Comparison of ENCODE assay signal across 8 cellular contexts in the genomic region with DNA sequence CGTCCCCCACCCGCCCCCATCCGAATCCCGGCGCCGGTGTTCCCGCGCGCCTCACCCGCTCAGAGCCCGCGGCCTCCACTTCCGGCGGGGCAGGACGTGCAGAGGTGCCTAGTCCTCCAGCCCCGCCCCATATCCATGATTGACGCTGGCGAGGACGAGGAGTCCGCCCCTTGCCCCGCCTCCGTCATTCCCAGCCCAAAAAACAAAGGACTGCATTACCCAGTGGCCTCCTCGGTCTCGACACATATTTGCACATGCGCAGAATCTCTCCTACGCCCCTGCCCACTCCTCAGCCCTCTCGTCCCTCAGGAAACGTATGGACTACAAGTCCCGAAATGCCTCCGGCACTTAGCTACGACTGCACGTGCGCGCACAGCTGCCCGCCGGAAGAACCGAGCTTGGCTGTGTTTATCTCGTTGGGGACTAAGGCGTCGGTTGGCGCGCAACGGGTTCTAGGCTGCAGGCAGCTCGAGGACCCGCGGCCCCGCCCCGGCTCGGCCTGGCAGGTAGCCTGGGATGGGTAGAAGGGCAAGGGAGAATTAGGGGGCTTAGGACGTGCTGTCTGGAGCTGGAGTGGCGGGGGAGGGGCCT. TPM values are rescaled to one million over a fixed set of nuclear protein-coding genes. Genes with fewer than 3 reads are reported as not detected.
DNase-seq lines count a peak whose midpoint lies in the region; ATAC-seq and TF ChIP-seq lines count a peak whose summit lies in the region.

Gene KLHDC3 (plus strand): TSS at position 407 of the 591 bp plus-strand sequence. CDS start 2,944 bp downstream, outside the sequence.
Gene MEA1 (minus strand): TSS at position 104 of the 591 bp plus-strand sequence. CDS start 133 bp downstream, outside the sequence.

- H4K20me1 ChIP-seq in BLaER1, result peaks cover 66% of the 10 kb centered on the region

- DNase-seq in NCI-H69 (lab: John Stamatoyannopoulos, UW) (peak; percentile 100), coronary artery (ENCODE audit: low spot score) (peak; percentile 100)
- DNase-seq in activated CD4-positive, alpha-beta T cell treated with anti-CD3 and anti-CD28 coated beads, Interleukin-2, amount 10 ng/mL, durations not matched to agents 7 days and 5 days, result peak; percentile 100
- peak; percentile 96 to 97 for DNase-seq in stimulated activated CD4-positive, alpha-beta T cell treated with anti-CD3 and anti-CD28 coated beads, Interleukin-1b, Interleukin-23, amount 100 ng/mL, for 4 hours (ENCODE audit: low read depth in 2 of 2)

- H3K27me3 ChIP-seq in BLaER1 (no peaks in the 10 kb centered on the region), layer of hippocampus (ENCODE audit: control insufficient read depth, insufficient read depth, low read length) (no peaks in the 10 kb centered on the region)

- peaks cover 60% of the 10 kb centered on the region for H3K36me3 ChIP-seq in BLaER1

- no peaks in the 10 kb centered on the region for H3K9me3 ChIP-seq in BLaER1

- ATAC-seq in GM19328 (IDR thresholded peaks at IDR 0.05; ENCODE audit: unreplicated experiment) (peak; percentile 88), HG03520 (IDR thresholded peaks at IDR 0.05; ENCODE audit: unreplicated experiment) (peak; percentile 90)

- peaks cover 52% of the 10 kb centered on the region for H3K36me3 Mint-ChIP-seq in activated CD4-positive, alpha-beta T cell treated with anti-CD3 and anti-CD28 coated beads, Interleukin-2, amount 10 ng/mL, durations not matched to agents 7 days and 5 days (ENCODE audit: low read depth)

- H3K4me1 Mint-ChIP-seq in activated CD4-positive, alpha-beta T cell treated with anti-CD3 and anti-CD28 coated beads, Interleukin-2, amount 10 ng/mL, durations not matched to agents 7 days and 5 days, result peaks cover 48% of the 10 kb centered on the region

- no peaks in the 10 kb centered on the region for H3K9me3 Mint-ChIP-seq in activated CD4-positive, alpha-beta T cell treated with anti-CD3 and anti-CD28 coated beads, Interleukin-2, amount 10 ng/mL, durations not matched to agents 7 days and 5 days

- CTCF ChIA-PET in activated CD4-positive, alpha-beta T cell treated with anti-CD3 and anti-CD28 coated beads, Interleukin-2, amount 10 ng/mL, durations not matched to agents 7 days and 5 days (lab: Charles Lee), result interaction anchor here (0.5 to 2.3 kb wide), 10 partner anchors 9 to 1066 kb away, joined by 3 to 7 read pairs (median 4); partner anchors contain the start of genes CNPY3, PEX6 and PPP2R5D

- H3K4me3 ChIP-seq in BLaER1 (peak within 1 kb of the TSS; percentile 84), coronary artery (peak within 1 kb of the TSS; percentile 89)

- POLR2A ChIA-PET in activated CD4-positive, alpha-beta T cell treated with anti-CD3 and anti-CD28 coated beads, Interleukin-2, amount 10 ng/mL, durations not matched to agents 7 days and 5 days (lab: Charles Lee), result interaction anchor here (0.6 to 3.4 kb wide), 3 partner anchors 9 to 85 kb away, joined by 3 to 12 read pairs (median 3); partner anchors contain the start of genes CNPY3 and CUL7

- H3K27ac ChIP-seq in BLaER1 (peak within 1 kb of the TSS; percentile 79), coronary artery (peak within 1 kb of the TSS; percentile 70 to 91), layer of hippocampus (ENCODE audit: low read depth, low read length) (peak within 1 kb of the TSS; percentile 84)

- H3K27me3 Mint-ChIP-seq in activated CD4-positive, alpha-beta T cell treated with anti-CD3 and anti-CD28 coated beads, Interleukin-2, amount 10 ng/mL, durations not matched to agents 7 days and 5 days, result no peaks in the 10 kb centered on the region

- H3K27ac Mint-ChIP-seq in activated CD4-positive, alpha-beta T cell treated with anti-CD3 and anti-CD28 coated beads, Interleukin-2, amount 10 ng/mL, durations not matched to agents 7 days and 5 days, result peak within 1 kb of the TSS; percentile 86

- peak within 1 kb of the TSS; percentile 97 for H3K4me2 ChIP-seq in BLaER1

- no peak for TF ChIP-seq CTCF in coronary artery (IDR thresholded peaks at IDR 0.05)

- peak within 1 kb of the TSS; percentile 95 for H3K4me3 Mint-ChIP-seq in activated CD4-positive, alpha-beta T cell treated with anti-CD3 and anti-CD28 coated beads, Interleukin-2, amount 10 ng/mL, durations not matched to agents 7 days and 5 days

- peak within 1 kb of the TSS; percentile 86 for H3K9ac ChIP-seq in BLaER1

- H3K4me1 ChIP-seq in BLaER1, result peaks cover 51% of the 10 kb centered on the region

RNA-seq across cellular contexts. Expression of gene KLHDC3, which starts in this region (rescaled TPM):
- 10 to 100 TPM; 64.7 to 74.2 TPM for total RNA-seq in activated CD4-positive, alpha-beta T cell treated with anti-CD3 and anti-CD28 coated beads, Interleukin-2, amount 10 ng/mL, durations not matched to agents 7 days and 5 days

RNA-seq across cellular contexts. Expression of gene MEA1, which starts in this region (rescaled TPM):
- total RNA-seq in activated CD4-positive, alpha-beta T cell treated with anti-CD3 and anti-CD28 coated beads, Interleukin-2, amount 10 ng/mL, durations not matched to agents 7 days and 5 days, result 10 to 100 TPM; 58.9 to 70.1 TPM

Comparison
In these comparisons a context has a peak if more than half of its experiments do, and no peak if none do; other contexts are left out.
1. Peak in every context shown above with its lines: DNase-seq, ATAC-seq, H3K4me3 ChIP-seq and H3K27ac ChIP-seq.